Comparison of ENCODE assay signal across 1 cellular context in the genomic region with DNA sequence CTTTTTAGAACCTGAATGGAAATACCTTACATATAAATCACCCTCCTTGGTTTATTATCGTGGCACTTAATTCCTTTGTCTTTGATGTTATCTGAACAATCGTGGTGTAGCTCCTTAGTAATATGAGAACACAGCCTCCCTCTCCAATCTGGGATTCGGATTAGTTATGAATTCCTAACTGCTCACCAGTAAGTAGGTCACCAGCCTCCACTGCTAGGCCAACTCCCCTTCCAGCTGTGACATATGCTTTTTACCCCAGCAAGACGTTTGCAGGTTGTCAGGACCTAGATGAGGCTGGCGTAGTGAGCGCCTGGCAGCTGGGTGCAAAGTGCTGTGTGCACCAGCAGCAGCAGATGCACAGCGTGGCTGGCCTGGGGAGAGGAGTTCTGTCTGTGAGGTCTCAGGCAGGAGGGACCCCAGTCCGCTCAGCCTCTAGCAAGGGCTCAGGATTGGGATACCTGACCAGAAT.
TF ChIP-seq lines count a peak whose summit lies in the region.

No MANE protein-coding gene starts in this region.

TF ChIP-seq in GM23338, 12 proteins besides CTCF, POLR2A, EP300 and RAD21 (continued from another document):
- TF ChIP-seq, protein P1, sequence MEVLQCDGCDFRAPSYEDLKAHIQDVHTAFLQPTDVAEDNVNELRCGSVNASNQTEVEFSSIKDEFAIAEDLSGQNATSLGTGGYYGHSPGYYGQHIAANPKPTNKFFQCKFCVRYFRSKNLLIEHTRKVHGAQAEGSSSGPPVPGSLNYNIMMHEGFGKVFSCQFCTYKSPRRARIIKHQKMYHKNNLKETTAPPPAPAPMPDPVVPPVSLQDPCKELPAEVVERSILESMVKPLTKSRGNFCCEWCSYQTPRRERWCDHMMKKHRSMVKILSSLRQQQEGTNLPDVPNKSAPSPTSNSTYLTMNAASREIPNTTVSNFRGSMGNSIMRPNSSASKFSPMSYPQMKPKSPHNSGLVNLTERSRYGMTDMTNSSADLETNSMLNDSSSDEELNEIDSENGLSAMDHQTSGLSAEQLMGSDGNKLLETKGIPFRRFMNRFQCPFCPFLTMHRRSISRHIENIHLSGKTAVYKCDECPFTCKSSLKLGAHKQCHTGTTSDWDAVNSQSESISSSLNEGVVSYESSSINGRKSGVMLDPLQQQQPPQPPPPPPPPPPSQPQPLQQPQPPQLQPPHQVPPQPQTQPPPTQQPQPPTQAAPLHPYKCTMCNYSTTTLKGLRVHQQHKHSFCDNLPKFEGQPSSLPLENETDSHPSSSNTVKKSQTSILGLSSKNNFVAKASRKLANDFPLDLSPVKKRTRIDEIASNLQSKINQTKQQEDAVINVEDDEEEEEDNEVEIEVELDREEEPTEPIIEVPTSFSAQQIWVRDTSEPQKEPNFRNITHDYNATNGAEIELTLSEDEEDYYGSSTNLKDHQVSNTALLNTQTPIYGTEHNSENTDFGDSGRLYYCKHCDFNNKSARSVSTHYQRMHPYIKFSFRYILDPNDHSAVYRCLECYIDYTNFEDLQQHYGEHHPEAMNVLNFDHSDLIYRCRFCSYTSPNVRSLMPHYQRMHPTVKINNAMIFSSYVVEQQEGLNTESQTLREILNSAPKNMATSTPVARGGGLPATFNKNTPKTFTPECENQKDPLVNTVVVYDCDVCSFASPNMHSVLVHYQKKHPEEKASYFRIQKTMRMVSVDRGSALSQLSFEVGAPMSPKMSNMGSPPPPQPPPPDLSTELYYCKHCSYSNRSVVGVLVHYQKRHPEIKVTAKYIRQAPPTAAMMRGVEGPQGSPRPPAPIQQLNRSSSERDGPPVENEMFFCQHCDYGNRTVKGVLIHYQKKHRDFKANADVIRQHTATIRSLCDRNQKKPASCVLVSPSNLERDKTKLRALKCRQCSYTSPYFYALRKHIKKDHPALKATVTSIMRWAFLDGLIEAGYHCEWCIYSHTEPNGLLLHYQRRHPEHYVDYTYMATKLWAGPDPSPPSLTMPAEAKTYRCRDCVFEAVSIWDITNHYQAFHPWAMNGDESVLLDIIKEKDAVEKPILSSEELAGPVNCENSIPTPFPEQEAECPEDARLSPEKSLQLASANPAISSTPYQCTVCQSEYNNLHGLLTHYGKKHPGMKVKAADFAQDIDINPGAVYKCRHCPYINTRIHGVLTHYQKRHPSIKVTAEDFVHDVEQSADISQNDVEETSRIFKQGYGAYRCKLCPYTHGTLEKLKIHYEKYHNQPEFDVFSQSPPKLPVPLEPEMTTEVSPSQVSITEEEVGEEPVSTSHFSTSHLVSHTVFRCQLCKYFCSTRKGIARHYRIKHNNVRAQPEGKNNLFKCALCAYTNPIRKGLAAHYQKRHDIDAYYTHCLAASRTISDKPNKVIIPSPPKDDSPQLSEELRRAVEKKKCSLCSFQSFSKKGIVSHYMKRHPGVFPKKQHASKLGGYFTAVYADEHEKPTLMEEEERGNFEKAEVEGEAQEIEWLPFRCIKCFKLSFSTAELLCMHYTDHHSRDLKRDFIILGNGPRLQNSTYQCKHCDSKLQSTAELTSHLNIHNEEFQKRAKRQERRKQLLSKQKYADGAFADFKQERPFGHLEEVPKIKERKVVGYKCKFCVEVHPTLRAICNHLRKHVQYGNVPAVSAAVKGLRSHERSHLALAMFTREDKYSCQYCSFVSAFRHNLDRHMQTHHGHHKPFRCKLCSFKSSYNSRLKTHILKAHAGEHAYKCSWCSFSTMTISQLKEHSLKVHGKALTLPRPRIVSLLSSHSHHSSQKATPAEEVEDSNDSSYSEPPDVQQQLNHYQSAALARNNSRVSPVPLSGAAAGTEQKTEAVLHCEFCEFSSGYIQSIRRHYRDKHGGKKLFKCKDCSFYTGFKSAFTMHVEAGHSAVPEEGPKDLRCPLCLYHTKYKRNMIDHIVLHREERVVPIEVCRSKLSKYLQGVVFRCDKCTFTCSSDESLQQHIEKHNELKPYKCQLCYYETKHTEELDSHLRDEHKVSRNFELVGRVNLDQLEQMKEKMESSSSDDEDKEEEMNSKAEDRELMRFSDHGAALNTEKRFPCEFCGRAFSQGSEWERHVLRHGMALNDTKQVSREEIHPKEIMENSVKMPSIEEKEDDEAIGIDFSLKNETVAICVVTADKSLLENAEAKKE (CRISPR knock-in tag; IDR thresholded peaks at IDR 0.05): no peak
- TF ChIP-seq EZH2 (IDR thresholded peaks at IDR 0.05; ENCODE audit: low read depth, unreplicated experiment): no peak
